In the genomic region with DNA sequence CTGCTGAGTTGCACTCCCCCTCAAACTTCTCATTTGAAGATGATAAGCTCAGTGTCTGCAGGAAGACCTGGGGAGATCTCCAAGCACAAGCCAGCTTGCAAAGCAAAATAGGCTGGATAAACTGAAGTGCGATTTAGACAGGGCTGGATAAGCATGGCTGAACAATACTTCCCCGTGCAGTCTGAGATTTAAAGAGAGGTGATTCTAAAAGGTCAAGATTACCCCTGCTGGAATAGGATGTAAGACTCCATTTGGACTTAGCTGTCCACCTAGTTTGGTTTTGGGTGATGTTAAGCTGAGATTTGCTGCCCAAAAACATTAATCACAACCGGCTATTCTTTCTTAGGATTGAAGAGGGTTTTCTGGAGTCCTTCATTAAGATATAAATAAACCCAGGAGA, we compare ENCODE assay signal across 17 cellular contexts.
DNase-seq lines count a peak whose midpoint lies in the region; ATAC-seq and TF ChIP-seq lines count a peak whose summit lies in the region.
"Had no signal": no experiment of that assay in that cellular context is flagged by ENCODE, and none has a peak within 500 bp of the region (broad histone marks: within the 10 kb centered on the region; RNA-seq: fewer than 3 reads in every experiment).

No MANE protein-coding gene starts in this region.

- intact Hi-C loops in Caco-2 (cut with micrococcal nuclease; ENCODE audit: unreplicated experiment) = loop anchor here (1.0 to 5.0 kb wide), 4 partner anchors 8 to 130 kb away; no protein-coding TSS in a partner anchor

- H3K27ac Mint-ChIP-seq in Caco-2 (ENCODE audit: unreplicated experiment) (peak overlapping the region; percentile 62), neural progenitor cell (peak overlapping the region; percentile 84)
- H3K27ac Mint-ChIP-seq: CD8-positive, alpha-beta memory T cell had no signal

- H3F3A ChIP-seq in neural progenitor cell (ENCODE audit: low read depth) = no peaks in the 10 kb centered on the region

- BruUV-seq in Caco-2 (replicated peaks; lab: Mats Ljungman, UMichigan) = no TSS peak

- no peaks in the 10 kb centered on the region for H3K79me2 ChIP-seq in neural progenitor cell (ENCODE audit: low read depth)

- DNase-seq in Caco-2 (no peak), NCI-H2227 (lab: John Stamatoyannopoulos, UW; ENCODE audit: unreplicated experiment) (peak; percentile 17), amniotic epithelial cell (ENCODE audit: low read depth) (peak; percentile 9), neural progenitor cell (ENCODE audit: low spot score) (no peak), cerebellum (ENCODE audit: low spot score) (no peak), HuH-7 (ENCODE audit: low spot score) (no peak)
- DNase-seq: CD8-positive, alpha-beta memory T cell; DMS 273 treated with DMSO at 0.1 percent for 48 hours; EL; IMR-90; Kasumi-1; NCI-H2171; NCI-H524 treated with DMSO at 0.1 percent for 48 hours; SK-N-SH had no signal

- no peaks in the 10 kb centered on the region for H3K36me3 ChIP-seq in Caco-2 (ENCODE audit: control insufficient read depth, insufficient read depth, low read length)
- no peaks in the 10 kb centered on the region for H3K36me3 ChIP-seq in neural progenitor cell
- H3K36me3 ChIP-seq: HAP-1 had no signal

- H4K20me1 ChIP-seq in neural progenitor cell (ENCODE audit: low read depth) = no peaks in the 10 kb centered on the region

- H3K9ac ChIP-seq in neural progenitor cell = no peak overlapping the region
- H3K9ac ChIP-seq: SK-N-SH had no signal

- H3K9me3 Mint-ChIP-seq in Caco-2 (ENCODE audit: unreplicated experiment) (peaks cover 6% of the 10 kb centered on the region), neural progenitor cell (no peaks in the 10 kb centered on the region)

- H3K4me1 Mint-ChIP-seq in Caco-2 (ENCODE audit: low read depth, unreplicated experiment) (peaks cover 49% of the 10 kb centered on the region), neural progenitor cell (peaks cover 39% of the 10 kb centered on the region)
- H3K4me1 Mint-ChIP-seq: CD8-positive, alpha-beta memory T cell had no signal

- H3K27ac ChIP-seq in neural progenitor cell = no peak overlapping the region

- CTCF ChIA-PET in Caco-2 (lab: Charles Lee) = no interaction called here

- TF ChIP-seq CTCF in Caco-2 (IDR thresholded peaks at IDR 0.05; ENCODE audit: insufficient read depth in 1 of 2, low read depth in 1 of 2, low read length in 1 of 2, severe bottlenecking in 1 of 2, unreplicated experiment in 1 of 2) = no peak
- no peak for TF ChIP-seq CTCF in neural progenitor cell (IDR thresholded peaks at IDR 0.05)

- H3K27me3 Mint-ChIP-seq in Caco-2 (ENCODE audit: insufficient read depth, unreplicated experiment) (no peaks in the 10 kb centered on the region), neural progenitor cell (ENCODE audit: insufficient read depth, low read depth) (peaks cover 2% of the 10 kb centered on the region)
- H3K27me3 Mint-ChIP-seq: CD8-positive, alpha-beta memory T cell had no signal

- no peak overlapping the region for H2AFZ ChIP-seq in neural progenitor cell (replicated peaks)

- H3K4me1 ChIP-seq in Caco-2 (peaks cover 46% of the 10 kb centered on the region), neural progenitor cell (no peaks in the 10 kb centered on the region)
- H3K4me1 ChIP-seq: HAP-1 had no signal

- no peaks in the 10 kb centered on the region for H3K36me3 Mint-ChIP-seq in Caco-2 (ENCODE audit: insufficient read depth, unreplicated experiment)
- no peaks in the 10 kb centered on the region for H3K36me3 Mint-ChIP-seq in neural progenitor cell
- H3K36me3 Mint-ChIP-seq: CD8-positive, alpha-beta memory T cell had no signal

- H3K27me3 ChIP-seq in Caco-2 (replicated peaks; ENCODE audit: control insufficient read depth, insufficient read depth, low read length) = no peaks in the 10 kb centered on the region
- no peaks in the 10 kb centered on the region for H3K27me3 ChIP-seq in neural progenitor cell

- H3K4me3 ChIP-seq in Caco-2 (ENCODE audit: low read depth, low read length) (no peak overlapping the region), neural progenitor cell (no peak overlapping the region)
- H3K4me3 ChIP-seq: HAP-1 had no signal

- POLR2A ChIA-PET in Caco-2 (lab: Charles Lee) = no interaction called here

- H3K4me2 ChIP-seq in neural progenitor cell = no peak overlapping the region
- H3K4me2 ChIP-seq: SK-N-SH had no signal

- no peak overlapping the region for H3K4me3 Mint-ChIP-seq in Caco-2 (ENCODE audit: unreplicated experiment)
- no peak overlapping the region for H3K4me3 Mint-ChIP-seq in neural progenitor cell
- H3K4me3 Mint-ChIP-seq: CD8-positive, alpha-beta memory T cell had no signal

- H3K9me3 ChIP-seq in Caco-2 (no peaks in the 10 kb centered on the region), neural progenitor cell (ENCODE audit: low read depth) (no peaks in the 10 kb centered on the region)
- H3K9me3 ChIP-seq: HAP-1, SK-N-SH had no signal

- ATAC-seq in activated CD4-positive, CD25-positive, alpha-beta regulatory T cell treated with anti-CD3 and anti-CD28 coated beads, Interleukin-2, amount 50 U/mL, for 24 hours = no peak
- ATAC-seq: Right ventricle myocardium inferior had no signal

Comparison
In these comparisons a context has a peak if more than half of its experiments do, and no peak if none do; other contexts are left out.
1. DNase-seq: peak in NCI-H2227 (single experiment) and amniotic epithelial cell (single experiment); none in Caco-2 (0 of 2), neural progenitor cell (single experiment), cerebellum (single experiment) and HuH-7 (single experiment).